Comparison of ENCODE assay signal across 28 cellular contexts in the genomic region with DNA sequence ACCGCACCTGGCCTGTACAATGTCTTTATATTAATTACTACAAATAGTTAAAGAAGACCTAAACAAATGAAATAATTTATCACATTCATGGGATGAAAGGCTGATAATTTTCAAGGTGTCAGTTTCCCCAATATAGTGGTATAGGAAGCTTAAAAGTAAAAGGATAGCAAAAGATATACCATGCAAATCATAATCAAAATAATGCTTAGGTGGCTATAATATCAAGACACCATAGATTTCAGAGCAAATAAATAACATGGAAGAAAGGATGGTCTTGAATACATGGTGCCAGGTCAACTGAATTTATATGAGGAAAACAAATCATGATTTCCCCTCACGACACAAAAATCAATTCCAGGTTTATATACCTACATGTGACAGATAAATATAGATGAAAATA.
"Had no signal": no experiment of that assay in that cellular context is flagged by ENCODE, and none has a peak within 500 bp of the region (broad histone marks: within the 10 kb centered on the region; RNA-seq: fewer than 3 reads in every experiment).

No MANE protein-coding gene starts in this region.

- H3K4me1 ChIP-seq: parathyroid adenoma, psoas muscle, testis, upper lobe of right lung had no signal

- H3K9me3 ChIP-seq: testis had no signal

- H3K4me3 ChIP-seq: neural progenitor cell, ovary, psoas muscle, skin epidermis, smooth muscle cell, spleen, suprapubic skin, testis, tibial artery, transverse colon, upper lobe of right lung, uterus had no signal

- H3K27ac ChIP-seq: neural progenitor cell, ovary, parathyroid adenoma, psoas muscle, skin epidermis, spleen, suprapubic skin, testis, tibial artery, transverse colon, upper lobe of right lung, uterus had no signal

- H2AFZ ChIP-seq: neural progenitor cell, parathyroid adenoma had no signal

- H3K4me2 ChIP-seq: neural progenitor cell, smooth muscle cell had no signal

- DNase-seq: natural killer cell; occipital lobe; ovary; posterior cingulate gyrus; psoas muscle; right cardiac atrium; spleen; stimulated activated CD4-positive, alpha-beta T cell treated with anti-CD3 and anti-CD28 coated beads, Interleukin-12 subunit alpha, Interleukin-12 subunit beta, amount 100 ng/mL, for 4 hours; stimulated activated CD4-positive, alpha-beta T cell treated with anti-CD3 and anti-CD28 coated beads, Interleukin-1b, Interleukin-23, amount 100 ng/mL, for 48 hours; stimulated activated CD4-positive, alpha-beta T cell treated with anti-CD3 and anti-CD28 coated beads, Interleukin-4, amount 100 ng/mL, for 1 hour; stimulated activated CD4-positive, alpha-beta T cell treated with anti-CD3 and anti-CD28 coated beads, Interleukin-4, amount 100 ng/mL, for 4 hours; stimulated activated CD8-positive, alpha-beta memory T cell treated with anti-CD3 and anti-CD28 coated beads, Interleukin-4, amount 100 ng/mL, for 48 hours; stimulated activated naive CD4-positive, alpha-beta T cell; stimulated activated naive CD8-positive, alpha-beta T cell treated with anti-CD3 and anti-CD28 coated beads, Interleukin-15, amount 100 ng/mL, for 72 hours; stimulated activated naive CD8-positive, alpha-beta T cell treated with anti-CD3 and anti-CD28 coated beads, Interleukin-15, Interleukin-2, amounts not matched to agents 100 U/mL and 50 U/mL, for 24 hours; substantia nigra; testis; tibial artery; transverse colon; upper lobe of right lung; uterus had no signal

- H3K36me3 ChIP-seq: ovary, uterus had no signal

- H3K27me3 ChIP-seq: neural progenitor cell, ovary, spleen, suprapubic skin, testis, tibial artery, transverse colon, upper lobe of right lung, uterus had no signal

- H3K9ac ChIP-seq: neural progenitor cell, parathyroid adenoma had no signal

- ATAC-seq: natural killer cell; psoas muscle; right cardiac atrium; sciatic nerve; stimulated activated memory B cell treated with anti-CD40 and anti-IgM and Interleukin-4, amounts not matched to agents 10 μg/mL and 1 μg/mL and 100 μg/mL, for 72 hours; stimulated activated naive CD8-positive, alpha-beta T cell treated with anti-CD3 and anti-CD28 coated beads, Interleukin-15, amount 100 ng/mL, for 72 hours; stimulated activated naive CD8-positive, alpha-beta T cell treated with anti-CD3 and anti-CD28 coated beads, Interleukin-15, Interleukin-2, amounts not matched to agents 100 U/mL and 50 U/mL, for 24 hours; upper lobe of right lung had no signal
